In the genomic region with DNA sequence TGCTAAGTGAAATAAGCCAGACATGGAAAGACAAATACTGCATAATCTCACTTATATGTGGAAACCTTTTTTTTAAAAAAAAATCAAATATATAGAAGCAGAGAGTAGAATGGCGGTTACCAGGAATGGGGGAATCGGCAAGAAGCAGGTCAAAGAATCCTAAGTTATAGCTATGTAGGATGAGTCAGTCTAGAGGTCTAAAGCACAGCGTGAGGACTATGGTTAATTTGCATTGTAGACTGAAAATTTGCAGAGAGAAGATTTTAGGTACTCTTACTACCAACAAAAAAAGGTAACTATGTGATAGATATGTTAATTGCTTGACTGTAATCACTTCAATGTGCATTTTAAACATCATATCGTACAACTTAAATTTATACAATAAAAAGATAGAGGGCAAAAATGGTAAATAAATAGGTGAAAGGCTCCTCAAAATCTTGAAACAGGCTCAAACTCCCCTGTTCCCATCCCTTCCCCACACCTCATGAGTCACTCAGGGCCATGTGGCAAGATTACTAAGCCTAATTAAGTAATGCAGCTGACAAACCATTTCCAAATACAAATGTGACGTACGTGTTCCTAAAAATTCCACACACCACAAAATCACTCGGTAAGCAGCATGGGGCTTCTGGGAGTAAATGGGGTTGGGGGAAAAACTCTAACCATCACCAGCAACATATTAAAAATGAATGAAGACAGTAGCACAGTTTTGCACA, we compare ENCODE assay signal across 10 cellular contexts.
A peak's percentile ranks its signal among the peaks of the same experiment; 100 is the strongest.
DNase-seq lines count a peak whose midpoint lies in the region; ATAC-seq and TF ChIP-seq lines count a peak whose summit lies in the region.
"Had no signal": no experiment of that assay in that cellular context is flagged by ENCODE, and none has a peak within 500 bp of the region (broad histone marks: within the 10 kb centered on the region; RNA-seq: fewer than 3 reads in every experiment).

No MANE protein-coding gene starts in this region.

- POLR2A ChIA-PET in WTC11 (lab: Charles Lee) = no interaction called here

- no peak for ATAC-seq in activated CD8-positive, alpha-beta memory T cell treated with anti-CD3 and anti-CD28 coated beads, Interleukin-2, amount 10 ng/mL, durations not matched to agents 7 days and 5 days
- no peak for ATAC-seq in WTC11

- H3K4me3 ChIP-seq in stomach smooth muscle (ENCODE audit: low read length in 2 of 2) (no peak overlapping the region), prostate gland (no peak overlapping the region)
- H3K4me3 ChIP-seq: BLaER1 had no signal

- CTCF ChIA-PET in activated CD8-positive, alpha-beta memory T cell treated with anti-CD3 and anti-CD28 coated beads, Interleukin-2, amount 10 ng/mL, durations not matched to agents 7 days and 5 days (lab: Charles Lee) = no interaction called here
- CTCF ChIA-PET in WTC11 (lab: Charles Lee) = no interaction called here

- intact Hi-C loops in prostate gland (cut with DNase I) = no loop called here

- H3K27me3 ChIP-seq in stomach smooth muscle (ENCODE audit: control insufficient read depth in 1 of 2, insufficient read depth in 2 of 2, low read length in 2 of 2) = no peaks in the 10 kb centered on the region
- H3K27me3 ChIP-seq in prostate gland (replicated peaks; ENCODE audit: insufficient read depth) = no peaks in the 10 kb centered on the region

- H3K4me1 Mint-ChIP-seq in activated CD8-positive, alpha-beta memory T cell treated with anti-CD3 and anti-CD28 coated beads, Interleukin-2, amount 10 ng/mL, durations not matched to agents 7 days and 5 days = no peaks in the 10 kb centered on the region
- H3K4me1 Mint-ChIP-seq in WTC11 (peaks cover 6% of the 10 kb centered on the region), progenitor cell of endocrine pancreas (ENCODE audit: low read depth) (peaks cover 4% of the 10 kb centered on the region)

- H3K9me3 ChIP-seq in stomach smooth muscle (ENCODE audit: control insufficient read depth in 2 of 2, low read length in 2 of 2) (no peaks in the 10 kb centered on the region), prostate gland (no peaks in the 10 kb centered on the region)
- H3K9me3 ChIP-seq: BLaER1 had no signal

- H3K27ac ChIP-seq in stomach smooth muscle (ENCODE audit: low read length) (peak overlapping the region; percentile 18), prostate gland (no peak overlapping the region)
- H3K27ac ChIP-seq: BLaER1 had no signal

- H3K9me3 Mint-ChIP-seq in activated CD8-positive, alpha-beta memory T cell treated with anti-CD3 and anti-CD28 coated beads, Interleukin-2, amount 10 ng/mL, durations not matched to agents 7 days and 5 days (ENCODE audit: low read depth) = no peaks in the 10 kb centered on the region
- H3K9me3 Mint-ChIP-seq in WTC11 (no peaks in the 10 kb centered on the region), progenitor cell of endocrine pancreas (ENCODE audit: low read depth) (no peaks in the 10 kb centered on the region)

- 86% methylated on average over 7 of the region's 7 CpGs for WGBS in prostate gland

- H3K27ac Mint-ChIP-seq in activated CD8-positive, alpha-beta memory T cell treated with anti-CD3 and anti-CD28 coated beads, Interleukin-2, amount 10 ng/mL, durations not matched to agents 7 days and 5 days = no peak overlapping the region
- no peak overlapping the region for H3K27ac Mint-ChIP-seq in WTC11
- no peak overlapping the region for H3K27ac Mint-ChIP-seq in progenitor cell of endocrine pancreas

- H3K36me3 Mint-ChIP-seq in activated CD8-positive, alpha-beta memory T cell treated with anti-CD3 and anti-CD28 coated beads, Interleukin-2, amount 10 ng/mL, durations not matched to agents 7 days and 5 days = no peaks in the 10 kb centered on the region
- H3K36me3 Mint-ChIP-seq in WTC11 (no peaks in the 10 kb centered on the region), progenitor cell of endocrine pancreas (ENCODE audit: insufficient read depth) (no peaks in the 10 kb centered on the region)

- peak; percentile 7 for DNase-seq in activated CD8-positive, alpha-beta memory T cell treated with anti-CD3 and anti-CD28 coated beads, Interleukin-2, amount 10 ng/mL, durations not matched to agents 7 days and 5 days
- DNase-seq in activated CD8-positive, alpha-beta memory T cell treated with anti-CD3 and anti-CD28 coated beads, Interleukin-2, amount 50 U/mL, for 4 hours = no peak
- DNase-seq in RKO (ENCODE audit: low spot score) (peak; percentile 86), fibroblast of peridontal ligament (ENCODE audit: extremely low read depth) (peak; percentile 88), WTC11 (ENCODE audit: low spot score) (no peak), prostate gland (ENCODE audit: low spot score) (no peak), progenitor cell of endocrine pancreas (ENCODE audit: low spot score, unreplicated experiment) (no peak)
- DNase-seq: cortex of kidney had no signal

- peaks cover 24% of the 10 kb centered on the region for H3K27me3 Mint-ChIP-seq in activated CD8-positive, alpha-beta memory T cell treated with anti-CD3 and anti-CD28 coated beads, Interleukin-2, amount 10 ng/mL, durations not matched to agents 7 days and 5 days
- H3K27me3 Mint-ChIP-seq in WTC11 (ENCODE audit: low read depth) (peaks cover 2% of the 10 kb centered on the region), progenitor cell of endocrine pancreas (peaks cover 9% of the 10 kb centered on the region)

- H3K4me1 ChIP-seq in stomach smooth muscle (ENCODE audit: control insufficient read depth, insufficient read depth, low read length) (no peaks in the 10 kb centered on the region), prostate gland (replicated peaks) (no peaks in the 10 kb centered on the region)
- H3K4me1 ChIP-seq: BLaER1 had no signal

- H3K36me3 ChIP-seq in stomach smooth muscle (ENCODE audit: control insufficient read depth in 2 of 2, insufficient read depth in 2 of 2, low read length in 2 of 2) = no peaks in the 10 kb centered on the region
- no peaks in the 10 kb centered on the region for H3K36me3 ChIP-seq in prostate gland
- H3K36me3 ChIP-seq: BLaER1 had no signal

- TF ChIP-seq POLR2A in prostate gland (IDR thresholded peaks at IDR 0.05) = no peak

- H3K9ac ChIP-seq in stomach smooth muscle (ENCODE audit: low read length in 2 of 2) = no peak overlapping the region
- H3K9ac ChIP-seq: BLaER1 had no signal

- TF ChIP-seq CTCF in WTC11 (IDR thresholded peaks at IDR 0.05) (no peak), prostate gland (IDR thresholded peaks at IDR 0.05) (no peak), progenitor cell of endocrine pancreas (IDR thresholded peaks at IDR 0.05; ENCODE audit: unreplicated experiment) (no peak)

- H3K4me3 Mint-ChIP-seq in activated CD8-positive, alpha-beta memory T cell treated with anti-CD3 and anti-CD28 coated beads, Interleukin-2, amount 10 ng/mL, durations not matched to agents 7 days and 5 days = no peak overlapping the region
- no peak overlapping the region for H3K4me3 Mint-ChIP-seq in WTC11
- H3K4me3 Mint-ChIP-seq in progenitor cell of endocrine pancreas (ENCODE audit: low read depth) = no peak overlapping the region

TF ChIP-seq in WTC11, 78 proteins besides CTCF, POLR2A, EP300 and RAD21 (continues in another document):
- TF ChIP-seq ZNF671 (CRISPR knock-in tag; IDR thresholded peaks at IDR 0.05) = no peak
- TF ChIP-seq MXD4 (CRISPR knock-in tag; IDR thresholded peaks at IDR 0.05; ENCODE audit: borderline replicate concordance) = no peak
- TF ChIP-seq SOX15 (CRISPR knock-in tag; IDR thresholded peaks at IDR 0.05) = no peak
- TF ChIP-seq OVOL2 (CRISPR knock-in tag; IDR thresholded peaks at IDR 0.05; ENCODE audit: borderline replicate concordance) = no peak
- TF ChIP-seq RORB (CRISPR knock-in tag; IDR thresholded peaks at IDR 0.05) = no peak
- TF ChIP-seq, protein P1, sequence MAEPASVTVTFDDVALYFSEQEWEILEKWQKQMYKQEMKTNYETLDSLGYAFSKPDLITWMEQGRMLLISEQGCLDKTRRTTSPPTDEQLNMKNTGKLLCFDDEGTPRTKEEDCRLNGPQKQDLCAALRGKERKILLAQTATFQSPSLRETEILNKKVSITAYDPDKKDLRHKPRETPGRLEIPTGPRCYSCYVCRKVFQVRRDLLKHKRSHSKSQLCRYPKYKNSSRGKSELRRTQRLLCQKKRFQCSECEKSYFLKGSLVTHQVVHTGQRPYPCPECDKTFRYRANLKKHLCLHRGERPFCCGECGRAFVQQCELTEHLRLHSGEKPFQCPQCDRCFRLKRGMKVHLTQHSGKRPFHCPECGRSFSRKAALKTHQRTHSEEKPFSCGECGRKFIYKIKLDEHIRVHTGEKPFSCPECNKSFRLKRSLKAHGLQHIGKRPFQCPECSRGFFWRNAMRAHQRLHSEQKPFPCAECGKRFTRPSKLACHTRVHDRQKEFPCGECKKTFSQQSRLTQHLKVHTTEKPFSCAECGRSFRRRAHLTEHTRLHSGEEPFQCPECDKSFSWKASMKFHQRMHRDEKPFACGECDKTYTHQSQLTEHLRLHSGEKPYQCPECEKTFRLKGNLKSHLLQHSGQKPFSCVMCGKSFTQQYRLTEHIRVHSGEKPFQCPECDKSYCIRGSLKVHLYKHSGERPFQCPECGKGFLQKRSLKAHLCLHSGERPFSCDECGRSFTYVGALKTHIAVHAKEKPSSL (CRISPR knock-in tag; conservative IDR thresholded peaks at IDR 0.05) = no peak
- no peak for TF ChIP-seq HMGA2 (CRISPR knock-in tag; IDR thresholded peaks at IDR 0.05)
- TF ChIP-seq, protein P2, sequence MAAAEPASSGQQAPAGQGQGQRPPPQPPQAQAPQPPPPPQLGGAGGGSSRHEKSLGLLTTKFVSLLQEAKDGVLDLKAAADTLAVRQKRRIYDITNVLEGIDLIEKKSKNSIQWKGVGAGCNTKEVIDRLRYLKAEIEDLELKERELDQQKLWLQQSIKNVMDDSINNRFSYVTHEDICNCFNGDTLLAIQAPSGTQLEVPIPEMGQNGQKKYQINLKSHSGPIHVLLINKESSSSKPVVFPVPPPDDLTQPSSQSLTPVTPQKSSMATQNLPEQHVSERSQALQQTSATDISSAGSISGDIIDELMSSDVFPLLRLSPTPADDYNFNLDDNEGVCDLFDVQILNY (CRISPR knock-in tag; IDR thresholded peaks at IDR 0.05) = no peak

Comparison
In these comparisons a context has a peak if more than half of its experiments do, and no peak if none do; other contexts are left out.
1. DNase-seq: peak in activated CD8-positive, alpha-beta memory T cell treated with anti-CD3 and anti-CD28 coated beads, Interleukin-2, amount 10 ng/mL, durations not matched to agents 7 days and 5 days (single experiment), RKO (single experiment) and fibroblast of peridontal ligament (single experiment); none in activated CD8-positive, alpha-beta memory T cell treated with anti-CD3 and anti-CD28 coated beads, Interleukin-2, amount 50 U/mL, for 4 hours (single experiment), WTC11 (single experiment), prostate gland (single experiment) and progenitor cell of endocrine pancreas (single experiment).